Comparison of ENCODE assay signal across 17 cellular contexts in genomic region chr3:197015790-197016705, GRCh38. TPM values are rescaled to one million over a fixed set of nuclear protein-coding genes. Genes with fewer than 3 reads are reported as not detected.
DNase-seq lines count a peak whose midpoint lies in the region; ATAC-seq, FAIRE-seq and TF ChIP-seq lines count a peak whose summit lies in the region.
"Had no signal": no experiment of that assay in that cellular context is flagged by ENCODE, and none has a peak within 500 bp of the region (broad histone marks: within the 10 kb centered on the region; RNA-seq: fewer than 3 reads in every experiment).

No MANE protein-coding gene starts in this region.

- H3K9ac ChIP-seq in HepG2 (ENCODE audit: insufficient read depth, low read depth, low read length) (no peak overlapping the region), neuronal stem cell (ENCODE audit: low read depth, low read length, poor library complexity) (no peak overlapping the region)

- peak overlapping the region; percentile 22 for H3K18ac ChIP-seq in neuronal stem cell (ENCODE audit: low read length)

- 92% methylated on average over 13 of the region's 28 CpGs for WGBS in HepG2 (ENCODE audit: low lambda C conversion rate)
- WGBS in right lobe of liver (ENCODE audit: insufficient coverage, low coverage, low lambda C conversion rate, missing lambda C conversion rate): 95% methylated on average over 7 of the region's 28 CpGs
- WGBS in neuronal stem cell (ENCODE audit: extremely low coverage in 2 of 2, insufficient read length in 2 of 2, insufficient replicate concordance in 1 of 2), 2 donors: no CpG with 5 or more reads among the region's 28 CpGs

- no peak overlapping the region for H3K4ac ChIP-seq in neuronal stem cell (ENCODE audit: low read length)

- H3K27me3 Mint-ChIP-seq in activated naive CD8-positive, alpha-beta T cell treated with anti-CD3 and anti-CD28 coated beads, Interleukin-2, amount 50 U/mL, for 24 hours: no peaks in the 10 kb centered on the region

- no peak overlapping the region for H3K4me2 ChIP-seq in HepG2 (ENCODE audit: low read depth, low read length)
- H3K4me2 ChIP-seq in neuronal stem cell (ENCODE audit: insufficient read depth, low read length, poor library complexity, severe bottlenecking): no peak overlapping the region
- H3K4me2 ChIP-seq: GM23338 had no signal

- H3K27me3 ChIP-seq in HepG2 (ENCODE audit: control insufficient read depth in 1 of 2, insufficient read depth in 2 of 2, low read length in 2 of 2) (no peaks in the 10 kb centered on the region), right lobe of liver (no peaks in the 10 kb centered on the region), neuronal stem cell (ENCODE audit: control insufficient read depth in 3 of 3, insufficient read depth in 3 of 3, low read depth in 1 of 3, low read length in 3 of 3) (peaks cover 0 to 18% (median 0%) of the 10 kb centered on the region in 3 experiments), upper lobe of right lung (no peaks in the 10 kb centered on the region), left lung (peaks cover 0 to 5% of the 10 kb centered on the region in 2 donors)

- no peak overlapping the region for H3K27ac Mint-ChIP-seq in activated naive CD8-positive, alpha-beta T cell treated with anti-CD3 and anti-CD28 coated beads, Interleukin-2, amount 50 U/mL, for 24 hours
- H3K27ac Mint-ChIP-seq: CD8-positive, alpha-beta T cell; GM23338; HFFc6 had no signal

- no peak overlapping the region for H2BK120ac ChIP-seq in neuronal stem cell (ENCODE audit: low read depth, low read length)

- H3K23ac ChIP-seq in neuronal stem cell (ENCODE audit: low read depth, low read length, poor library complexity): no peak overlapping the region

- POLR2A ChIA-PET in HepG2 (lab: Yijun Ruan, JAX): no interaction called here

- no peak for FAIRE-seq in HepG2 (lab: Jason Lieb, UNC)
- FAIRE-seq: D721Med had no signal

- intact Hi-C loops in HepG2 (cut with micrococcal nuclease; ENCODE audit: unreplicated experiment) (no loop called here), right lobe of liver (cut with DNase I) (no loop called here), upper lobe of right lung (cut with DNase I) (no loop called here), left lung (cut with DNase I) (no loop called here)

- H3K36me3 ChIP-seq in HepG2 (replicated peaks in 1 of 2; ENCODE audit: control insufficient read depth in 1 of 2, insufficient read depth in 2 of 2, low read length in 2 of 2): no peaks in the 10 kb centered on the region
- H3K36me3 ChIP-seq in right lobe of liver: no peaks in the 10 kb centered on the region
- no peaks in the 10 kb centered on the region for H3K36me3 ChIP-seq in neuronal stem cell (replicated peaks in 1 of 2; ENCODE audit: control insufficient read depth in 2 of 2, insufficient read depth in 2 of 2, low read length in 2 of 2)
- H3K36me3 ChIP-seq in upper lobe of right lung: no peaks in the 10 kb centered on the region
- H3K36me3 ChIP-seq in left lung: no peaks in the 10 kb centered on the region

- CTCF ChIA-PET in HepG2 (lab: Yijun Ruan, JAX; ENCODE audit: low intra/inter-chr PET ratio, low total read pairs): no interaction called here

- H3K79me1 ChIP-seq in neuronal stem cell (ENCODE audit: low read depth, low read length): peaks cover 1% of the 10 kb centered on the region

- no peak overlapping the region for H3K27ac ChIP-seq in HepG2 (ENCODE audit: extremely low read length, insufficient read depth, low read length)
- H3K27ac ChIP-seq in right lobe of liver: no peak overlapping the region
- no peak overlapping the region for H3K27ac ChIP-seq in neuronal stem cell (replicated peaks; ENCODE audit: low read length)
- no peak overlapping the region for H3K27ac ChIP-seq in upper lobe of right lung
- no peak overlapping the region for H3K27ac ChIP-seq in left lung

- H2BK5ac ChIP-seq in neuronal stem cell (ENCODE audit: low read length): no peak overlapping the region

- in situ Hi-C loops in HepG2 (cut with HindIII; ENCODE audit: extremely low pct_ligation_motif_present, low pct_unique_long_range_greater_than_20kb): no loop called here

- BruUV-seq in HepG2 (replicated peaks; lab: Mats Ljungman, UMichigan): no TSS peak

- H3K9me3 Mint-ChIP-seq in activated naive CD8-positive, alpha-beta T cell treated with anti-CD3 and anti-CD28 coated beads, Interleukin-2, amount 50 U/mL, for 24 hours: no peaks in the 10 kb centered on the region
- H3K9me3 Mint-ChIP-seq: CD8-positive, alpha-beta T cell; GM23338; HFFc6 had no signal

- ATAC-seq in HepG2 (peak; percentile 11; the same call in 2 of the 3 replicates), right lobe of liver (no peak), upper lobe of right lung (no peak), left lung (no peak)
- peak; percentile 15 for ATAC-seq in activated naive CD8-positive, alpha-beta T cell treated with anti-CD3 and anti-CD28 coated beads, Interleukin-2, amount 50 U/mL, for 24 hours
- ATAC-seq: CD8-positive, alpha-beta T cell; GM23338 had no signal

- TF ChIP-seq CTCF in HepG2 (CRISPR knock-in tag; IDR thresholded peaks at IDR 0.05) (no peak), right lobe of liver (IDR thresholded peaks at IDR 0.05) (no peak), upper lobe of right lung (IDR thresholded peaks at IDR 0.05) (no peak), left lung (IDR thresholded peaks at IDR 0.05) (no peak)

- DNase-seq in HepG2 (ENCODE audit: low spot score) (no peak), right lobe of liver (no peak), neuronal stem cell (ENCODE audit: low spot score) (no peak), upper lobe of right lung (peak; percentile 53), left lung (no peak), OCI-M1 (lab: John Stamatoyannopoulos, UW) (no peak), NCI-H2171 treated with DMSO at 0.1 percent for 48 hours (lab: John Stamatoyannopoulos, UW) (no peak)
- DNase-seq in activated naive CD8-positive, alpha-beta T cell treated with anti-CD3 and anti-CD28 coated beads, Interleukin-2, amount 50 U/mL, for 24 hours: no peak
- DNase-seq: AML-193; CD8-positive, alpha-beta T cell; DND-41; GDM1; HFFc6; NCI-H187 treated with DMSO at 0.1 percent for 48 hours; NCI-H510A treated with DMSO at 0.1 percent for 48 hours had no signal

- no peak for TF ChIP-seq RAD21 in HepG2 (CRISPR knock-in tag; IDR thresholded peaks at IDR 0.05)

- H4K8ac ChIP-seq in neuronal stem cell (ENCODE audit: low read depth, low read length): no peak overlapping the region

- H3K4me3 ChIP-seq in HepG2 (replicated peaks in 1 of 3; ENCODE audit: insufficient read depth in 1 of 3, low read depth in 2 of 3, low read length in 3 of 3) (no peak overlapping the region), right lobe of liver (no peak overlapping the region), neuronal stem cell (ENCODE audit: low read length in 2 of 2) (no peak overlapping the region), upper lobe of right lung (no peak overlapping the region), left lung (no peak overlapping the region)
- H3K4me3 ChIP-seq: GM23338 had no signal

- TF ChIP-seq POLR2A in HepG2 (IDR thresholded peaks at IDR 0.05; ENCODE audit: insufficient read depth in 1 of 2, low read depth in 2 of 2, low read length in 2 of 2) (no peak), right lobe of liver (IDR thresholded peaks at IDR 0.05) (no peak)

- H2AFZ ChIP-seq in HepG2 (ENCODE audit: low read length) (no peak overlapping the region), neuronal stem cell (ENCODE audit: low read length) (no peak overlapping the region)
- H2AFZ ChIP-seq: GM23338 had no signal

- H3K4me1 Mint-ChIP-seq in activated naive CD8-positive, alpha-beta T cell treated with anti-CD3 and anti-CD28 coated beads, Interleukin-2, amount 50 U/mL, for 24 hours: no peaks in the 10 kb centered on the region

- no peak overlapping the region for H3K14ac ChIP-seq in neuronal stem cell (ENCODE audit: low read length)

- H3K4me1 ChIP-seq in HepG2 (ENCODE audit: insufficient read depth, low read length) (peaks cover 19% of the 10 kb centered on the region), right lobe of liver (no peaks in the 10 kb centered on the region), neuronal stem cell (ENCODE audit: control insufficient read depth in 2 of 2, insufficient read depth in 1 of 2, low read depth in 1 of 2, low read length in 2 of 2) (peaks cover 12 to 13% of the 10 kb centered on the region in 2 donors), upper lobe of right lung (no peaks in the 10 kb centered on the region), left lung (no peaks in the 10 kb centered on the region)

- no peak overlapping the region for H4K91ac ChIP-seq in neuronal stem cell (ENCODE audit: low read depth, low read length, poor library complexity)

- H3K79me2 ChIP-seq in HepG2 (ENCODE audit: insufficient read depth, low read length): no peaks in the 10 kb centered on the region

- H4K20me1 ChIP-seq in HepG2 (ENCODE audit: insufficient read depth, low read length): no peaks in the 10 kb centered on the region

- H3K4me3 Mint-ChIP-seq in activated naive CD8-positive, alpha-beta T cell treated with anti-CD3 and anti-CD28 coated beads, Interleukin-2, amount 50 U/mL, for 24 hours: no peak overlapping the region
- H3K4me3 Mint-ChIP-seq: CD8-positive, alpha-beta T cell; GM23338; HFFc6 had no signal

- H3K9me3 ChIP-seq in HepG2 (ENCODE audit: low read length) (no peaks in the 10 kb centered on the region), right lobe of liver (no peaks in the 10 kb centered on the region), neuronal stem cell (replicated peaks in 1 of 2; ENCODE audit: control insufficient read depth in 2 of 2, insufficient read depth in 1 of 2, low read depth in 1 of 2, low read length in 2 of 2) (no peaks in the 10 kb centered on the region), upper lobe of right lung (no peaks in the 10 kb centered on the region), left lung (no peaks in the 10 kb centered on the region)

- H2BK12ac ChIP-seq in neuronal stem cell (ENCODE audit: low read length): no peak overlapping the region

- H3K36me3 Mint-ChIP-seq in activated naive CD8-positive, alpha-beta T cell treated with anti-CD3 and anti-CD28 coated beads, Interleukin-2, amount 50 U/mL, for 24 hours (ENCODE audit: low read depth): no peaks in the 10 kb centered on the region
- H3K36me3 Mint-ChIP-seq: CD8-positive, alpha-beta T cell had no signal

- no peak overlapping the region for H2AK5ac ChIP-seq in neuronal stem cell (ENCODE audit: low read depth, low read length)

- TF ChIP-seq EP300 in HepG2 (IDR thresholded peaks at IDR 0.05; ENCODE audit: low read depth in 2 of 2, low read length in 2 of 2) (no peak), HepG2 (CRISPR knock-in tag; IDR thresholded peaks at IDR 0.05; ENCODE audit: borderline replicate concordance) (no peak)

- no peak overlapping the region for H2BK15ac ChIP-seq in neuronal stem cell (ENCODE audit: low read length)

RNA-seq across cellular contexts. Expression of gene MELTF, which starts 13.6 kb away (rescaled TPM):
- 0.97 and 3.2 TPM in 2 replicates for total RNA-seq in HepG2 (2016; rRNA removed; fragmentation: Illumina TruSeq; extraction: Trizol)
- 1.2 and 1.3 TPM in 2 replicates for total RNA-seq in HepG2 (2016; cell fraction: cytosol; rRNA removed; fragmentation: Illumina TruSeq; extraction: Trizol; ENCODE audit: low read depth)
- total RNA-seq in HepG2 (2016; cell fraction: insoluble cytoplasmic fraction; rRNA removed; fragmentation: Illumina TruSeq; extraction: Trizol): 1.4 and 3.7 TPM in 2 replicates
- 0.99 and 1.4 TPM in 2 replicates for total RNA-seq in HepG2 (2016; cell fraction: membrane; rRNA removed; fragmentation: Illumina TruSeq; extraction: Trizol)
- 3.9 and 5.1 TPM in 2 replicates for total RNA-seq in HepG2 (2016; cell fraction: nucleus; rRNA removed; fragmentation: Illumina TruSeq; extraction: Trizol)
- 7.5 and 11.9 TPM in 2 replicates for polyA plus RNA-seq in HepG2 (2011; rRNA removed)
- polyA plus RNA-seq in HepG2 (2011; cell fraction: cytosol; rRNA removed): 7.7 TPM in 2 replicates
- polyA plus RNA-seq in HepG2 (2011; cell fraction: nucleus; rRNA removed): 46.8 and 48.0 TPM in 2 replicates
- 14.6 and 19.2 TPM in 2 replicates for polyA plus RNA-seq in HepG2 (2012)
- polyA plus RNA-seq in HepG2 (2016; cell fraction: cytosol; fragmentation: Illumina TruSeq; extraction: Trizol; ENCODE audit: low read depth): 0.49 and 0.59 TPM in 2 replicates
- polyA plus RNA-seq in HepG2 (2016; cell fraction: insoluble cytoplasmic fraction; fragmentation: Illumina TruSeq; extraction: Trizol; ENCODE audit: low read depth): 1.5 and 2.3 TPM in 2 replicates
- 0.74 and 1.1 TPM in 2 replicates for polyA plus RNA-seq in HepG2 (2016; cell fraction: membrane; fragmentation: Illumina TruSeq; extraction: Trizol; ENCODE audit: low read depth)
- 6.7 and 9.2 TPM in 2 replicates for polyA plus RNA-seq in HepG2 (2016; cell fraction: nucleus; fragmentation: Illumina TruSeq; extraction: Trizol; ENCODE audit: insufficient read depth, low read depth)
- polyA minus RNA-seq in HepG2 (2011; rRNA and poly(A)+ RNA removed; ENCODE audit: low replicate concordance): 4.9 and 17.9 TPM in 2 replicates
- polyA minus RNA-seq in HepG2 (2011; cell fraction: cytosol; rRNA and poly(A)+ RNA removed): 7.8 and 11.0 TPM in 2 replicates
- polyA minus RNA-seq in HepG2 (2011; cell fraction: nucleus; rRNA and poly(A)+ RNA removed): 14.8 and 17.5 TPM in 2 replicates
- total RNA-seq in right lobe of liver: 1 to 10 TPM in 4 of 6 experiments, under 1 TPM in 2; 0.42 to 5.3 (median 2.0) TPM
- polyA plus RNA-seq in neuronal stem cell (2013, experiment 1 of 2): 4.6 TPM
- polyA plus RNA-seq in neuronal stem cell (2013, experiment 2 of 2): 5.0 TPM
- total RNA-seq in upper lobe of right lung: 2.3 TPM
- total RNA-seq in left lung: 1 to 10 TPM; 5.2 to 8.4 TPM

RNA-seq across cellular contexts. Expression of gene PIGZ, which starts 47.4 kb away (rescaled TPM):
- total RNA-seq in HepG2 (2016; rRNA removed; fragmentation: Illumina TruSeq; extraction: Trizol) (2.2 and 4.7 TPM in 2 replicates), right lobe of liver (1 to 10 TPM; 1.2 to 2.8 (median 2.4) TPM), upper lobe of right lung (3.6 TPM), left lung (1 to 10 TPM; 2.9 to 6.3 TPM)
- 4.8 and 7.9 TPM in 2 replicates for total RNA-seq in HepG2 (2016; cell fraction: cytosol; rRNA removed; fragmentation: Illumina TruSeq; extraction: Trizol; ENCODE audit: low read depth)
- total RNA-seq in HepG2 (2016; cell fraction: insoluble cytoplasmic fraction; rRNA removed; fragmentation: Illumina TruSeq; extraction: Trizol): 1.9 and 4.8 TPM in 2 replicates
- 3.9 and 5.7 TPM in 2 replicates for total RNA-seq in HepG2 (2016; cell fraction: membrane; rRNA removed; fragmentation: Illumina TruSeq; extraction: Trizol)
- total RNA-seq in HepG2 (2016; cell fraction: nucleus; rRNA removed; fragmentation: Illumina TruSeq; extraction: Trizol): 3.7 and 5.7 TPM in 2 replicates
- polyA plus RNA-seq in HepG2 (2011; rRNA removed): 60.5 and 75.7 TPM in 2 replicates
- polyA plus RNA-seq in HepG2 (2011; cell fraction: cytosol; rRNA removed): 43.3 TPM in 2 replicates
- 156 and 196 TPM in 2 replicates for polyA plus RNA-seq in HepG2 (2011; cell fraction: nucleus; rRNA removed)
- polyA plus RNA-seq in HepG2 (2012): 56.2 and 56.6 TPM in 2 replicates
- 6.6 and 6.7 TPM in 2 replicates for polyA plus RNA-seq in HepG2 (2016; cell fraction: cytosol; fragmentation: Illumina TruSeq; extraction: Trizol; ENCODE audit: low read depth)
- 3.7 and 4.6 TPM in 2 replicates for polyA plus RNA-seq in HepG2 (2016; cell fraction: insoluble cytoplasmic fraction; fragmentation: Illumina TruSeq; extraction: Trizol; ENCODE audit: low read depth)
- polyA plus RNA-seq in HepG2 (2016; cell fraction: membrane; fragmentation: Illumina TruSeq; extraction: Trizol; ENCODE audit: low read depth): 5.4 and 6.6 TPM in 2 replicates
- 16.4 and 17.2 TPM in 2 replicates for polyA plus RNA-seq in HepG2 (2016; cell fraction: nucleus; fragmentation: Illumina TruSeq; extraction: Trizol; ENCODE audit: insufficient read depth, low read depth)
- 0.58 and 57.9 TPM in 2 replicates for polyA minus RNA-seq in HepG2 (2011; rRNA and poly(A)+ RNA removed; ENCODE audit: low replicate concordance)
- 15.7 and 18.4 TPM in 2 replicates for polyA minus RNA-seq in HepG2 (2011; cell fraction: cytosol; rRNA and poly(A)+ RNA removed)
- polyA minus RNA-seq in HepG2 (2011; cell fraction: nucleus; rRNA and poly(A)+ RNA removed): 38.0 and 53.5 TPM in 2 replicates
- 2.0 TPM for polyA plus RNA-seq in neuronal stem cell (2013, experiment 1 of 2)
- 1.6 TPM for polyA plus RNA-seq in neuronal stem cell (2013, experiment 2 of 2)
- total RNA-seq: CD8-positive, alpha-beta T cell; GM23338 had no signal

Comparison
In these comparisons a context has a peak if more than half of its experiments do, and no peak if none do; other contexts are left out.
1. ATAC-seq: peak in HepG2 (single experiment) and activated naive CD8-positive, alpha-beta T cell treated with anti-CD3 and anti-CD28 coated beads, Interleukin-2, amount 50 U/mL, for 24 hours (single experiment); none in right lobe of liver (0 of 4), upper lobe of right lung (single experiment) and left lung (single experiment).